Comparison of ENCODE assay signal across 21 cellular contexts in genomic region chr14:77549451-77549850, GRCh38. TPM values are rescaled to one million over a fixed set of nuclear protein-coding genes. Genes with fewer than 3 reads are reported as not detected.
DNase-seq lines count a peak whose midpoint lies in the region; ATAC-seq and TF ChIP-seq lines count a peak whose summit lies in the region.
"Had no signal": no experiment of that assay in that cellular context is flagged by ENCODE, and none has a peak within 500 bp of the region (broad histone marks: within the 10 kb centered on the region; RNA-seq: fewer than 3 reads in every experiment).

No MANE protein-coding gene starts in this region.

- no peak overlapping the region for H3K4me2 ChIP-seq in neural progenitor cell
- H3K4me2 ChIP-seq: BLaER1 treated with 17β-estradiol and CSF1 and Interleukin-3, amounts not matched to agents 10 nM and 100 nM had no signal

- no peak overlapping the region for H3K9ac ChIP-seq in neural progenitor cell
- H3K9ac ChIP-seq: BLaER1 treated with 17β-estradiol and CSF1 and Interleukin-3, amounts not matched to agents 10 nM and 100 nM had no signal

- H3K9me3 Mint-ChIP-seq in HFFc6 (no peaks in the 10 kb centered on the region), neural progenitor cell (no peaks in the 10 kb centered on the region)
- no peaks in the 10 kb centered on the region for H3K9me3 Mint-ChIP-seq in activated T-cell treated with anti-CD3 and anti-CD28 coated beads, Interleukin-2, amount 50 U/mL, for 4 hours
- H3K9me3 Mint-ChIP-seq: CD4-positive, CD25-positive, alpha-beta regulatory T cell; CD8-positive, alpha-beta memory T cell; H9 had no signal

- peaks cover 46% of the 10 kb centered on the region for H3K36me3 Mint-ChIP-seq in HFFc6 (ENCODE audit: low read depth)
- H3K36me3 Mint-ChIP-seq in neural progenitor cell = peaks cover 15% of the 10 kb centered on the region
- peaks cover 25% of the 10 kb centered on the region for H3K36me3 Mint-ChIP-seq in activated T-cell treated with anti-CD3 and anti-CD28 coated beads, Interleukin-2, amount 50 U/mL, for 4 hours (ENCODE audit: insufficient read depth)

- no peak for ATAC-seq in HG02852 (IDR thresholded peaks at IDR 0.05; ENCODE audit: unreplicated experiment)
- ATAC-seq in activated T-cell treated with anti-CD3 and anti-CD28 coated beads, Interleukin-2, amount 50 U/mL, for 4 hours = no peak

- no peaks in the 10 kb centered on the region for H3K27me3 ChIP-seq in neural progenitor cell
- H3K27me3 ChIP-seq: BLaER1 treated with 17β-estradiol and CSF1 and Interleukin-3, amounts not matched to agents 10 nM and 100 nM had no signal

- H3F3A ChIP-seq in neural progenitor cell (ENCODE audit: low read depth) = no peaks in the 10 kb centered on the region

- H3K27ac Mint-ChIP-seq in HFFc6 = peak overlapping the region; percentile 57
- H3K27ac Mint-ChIP-seq in neural progenitor cell = no peak overlapping the region
- H3K27ac Mint-ChIP-seq: B cell; CD4-positive, CD25-positive, alpha-beta regulatory T cell; H9 had no signal

- H3K36me3 ChIP-seq in neural progenitor cell = no peaks in the 10 kb centered on the region

- no peaks in the 10 kb centered on the region for H4K20me1 ChIP-seq in neural progenitor cell (ENCODE audit: low read depth)

- H3K79me2 ChIP-seq in neural progenitor cell (ENCODE audit: low read depth) = no peaks in the 10 kb centered on the region

- TF ChIP-seq CTCF in HFFc6 (IDR thresholded peaks at IDR 0.05) = no peak
- no peak for TF ChIP-seq CTCF in neural progenitor cell (IDR thresholded peaks at IDR 0.05)

- no peak overlapping the region for H3K4me3 Mint-ChIP-seq in HFFc6
- no peak overlapping the region for H3K4me3 Mint-ChIP-seq in neural progenitor cell
- no peak overlapping the region for H3K4me3 Mint-ChIP-seq in activated T-cell treated with anti-CD3 and anti-CD28 coated beads, Interleukin-2, amount 50 U/mL, for 4 hours
- H3K4me3 Mint-ChIP-seq: B cell; CD8-positive, alpha-beta memory T cell; H9 had no signal

- H3K9me3 ChIP-seq in neural progenitor cell (ENCODE audit: low read depth) = no peaks in the 10 kb centered on the region
- H3K9me3 ChIP-seq: BLaER1 treated with 17β-estradiol and CSF1 and Interleukin-3, amounts not matched to agents 10 nM and 100 nM had no signal

- no peak overlapping the region for H3K27ac ChIP-seq in neural progenitor cell
- H3K27ac ChIP-seq: BLaER1 treated with 17β-estradiol and CSF1 and Interleukin-3, amounts not matched to agents 10 nM and 100 nM; HL-60 had no signal

- H3K27me3 Mint-ChIP-seq in HFFc6 (ENCODE audit: insufficient read depth) (peaks cover 5% of the 10 kb centered on the region), neural progenitor cell (ENCODE audit: insufficient read depth, low read depth) (peaks cover 3% of the 10 kb centered on the region)
- H3K27me3 Mint-ChIP-seq in activated T-cell treated with anti-CD3 and anti-CD28 coated beads, Interleukin-2, amount 50 U/mL, for 4 hours (ENCODE audit: low read depth) = no peaks in the 10 kb centered on the region
- H3K27me3 Mint-ChIP-seq: B cell; CD4-positive, CD25-positive, alpha-beta regulatory T cell; CD8-positive, alpha-beta memory T cell had no signal

- H3K4me1 ChIP-seq in neural progenitor cell = no peaks in the 10 kb centered on the region

- H3K4me3 ChIP-seq in neural progenitor cell = no peak overlapping the region
- H3K4me3 ChIP-seq: BLaER1 treated with 17β-estradiol and CSF1 and Interleukin-3, amounts not matched to agents 10 nM and 100 nM had no signal

- peaks cover 10% of the 10 kb centered on the region for H3K4me1 Mint-ChIP-seq in HFFc6 (ENCODE audit: low read depth)
- peaks cover 13% of the 10 kb centered on the region for H3K4me1 Mint-ChIP-seq in neural progenitor cell
- peaks cover 8% of the 10 kb centered on the region for H3K4me1 Mint-ChIP-seq in activated T-cell treated with anti-CD3 and anti-CD28 coated beads, Interleukin-2, amount 50 U/mL, for 4 hours (ENCODE audit: low read depth)
- H3K4me1 Mint-ChIP-seq: H9 had no signal

- H2AFZ ChIP-seq in neural progenitor cell (replicated peaks) = no peak overlapping the region

- no peak for DNase-seq in HFFc6
- DNase-seq in kidney tubule cell (ENCODE audit: low spot score) = peak; percentile 10
- DNase-seq in neural progenitor cell (ENCODE audit: low spot score) = peak; percentile 27
- DNase-seq in retina = peak; percentile 7
- no peak for DNase-seq in SKM-1 (lab: John Stamatoyannopoulos, UW; ENCODE audit: unreplicated experiment)
- no peak for DNase-seq in activated T-cell treated with anti-CD3 and anti-CD28 coated beads, Interleukin-2, amount 50 U/mL, for 4 hours
- no peak for DNase-seq in NCI-H82 treated with DMSO at 0.1 percent for 48 hours (lab: John Stamatoyannopoulos, UW; ENCODE audit: unreplicated experiment)
- DNase-seq: CD4-positive, CD25-positive, alpha-beta regulatory T cell; CD8-positive, alpha-beta memory T cell; COR-L47; DMS153; DMS79; GF-D8; GOT3; H9 had no signal

RNA-seq across cellular contexts. Expression of gene ISM2, which starts 50.8 kb away (rescaled TPM):
- total RNA-seq in HFFc6 (2021; fragmentation: NEBNext Ultra II Directional; extraction: Animal tissue kit (Norgen Biotek cat#: 25700)) = under 1 TPM in 1 of 6 experiments, not detected in 5; 0.10 TPM
- total RNA-seq in neural progenitor cell (ENCODE audit: low replicate concordance) = 0.07 and 0.12 TPM in 2 replicates
- total RNA-seq in activated T-cell treated with anti-CD3 and anti-CD28 coated beads, Interleukin-2, amount 50 U/mL, for 4 hours = not detected
- total RNA-seq: CD4-positive, CD25-positive, alpha-beta regulatory T cell; CD8-positive, alpha-beta memory T cell; Daoy; HT1080 had no signal

Comparison
In these comparisons a context has a peak if more than half of its experiments do, and no peak if none do; other contexts are left out.
1. DNase-seq: peak in kidney tubule cell (single experiment), neural progenitor cell (single experiment) and retina (single experiment); none in HFFc6 (single experiment), SKM-1 (single experiment), activated T-cell treated with anti-CD3 and anti-CD28 coated beads, Interleukin-2, amount 50 U/mL, for 4 hours (single experiment) and NCI-H82 treated with DMSO at 0.1 percent for 48 hours (single experiment).